ENCODE assay signal across 8 cellular contexts in genomic region chr15:64911317-64912186, GRCh38. TPM values are rescaled to one million over a fixed set of nuclear protein-coding genes. Genes with fewer than 3 reads are reported as not detected.
A peak's percentile ranks its signal among the peaks of the same experiment; 100 is the strongest.
DNase-seq lines count a peak whose midpoint lies in the region; ATAC-seq and TF ChIP-seq lines count a peak whose summit lies in the region.

Gene ANKDD1A, plus strand, starts transcription at chr15:64911902. Its CDS starts 29 bp downstream, at chr15:64911931.

- no peak for ATAC-seq in HG03457 (IDR thresholded peaks at IDR 0.05; ENCODE audit: unreplicated experiment)

- no peak for TF ChIP-seq CTCF in HFF-Myc (IDR thresholded peaks at IDR 0.05; ENCODE audit: low read depth, low read length, missing control alignments)
- TF ChIP-seq CTCF in foreskin fibroblast (IDR thresholded peaks at IDR 0.05; ENCODE audit: low read depth, low read length): no peak
- TF ChIP-seq CTCF in neural cell (IDR thresholded peaks at IDR 0.05; ENCODE audit: poor library complexity, severe bottlenecking): no peak

- no peak within 1 kb of the TSS for H3K27ac ChIP-seq in neural cell (ENCODE audit: low read length)

- no peaks in the 10 kb centered on the region for H3K9me2 ChIP-seq in neural cell (ENCODE audit: insufficient read depth, low read length)

- no peaks in the 10 kb centered on the region for H3K36me3 Mint-ChIP-seq in activated T-helper 1 cell treated with anti-CD3 and anti-CD28 coated beads, Interleukin-12 subunit alpha, Interleukin-12 subunit beta, Interleukin-2, Interleukin-4 antibody, amounts not matched to agents 30 ng/mL and 10 ng/mL and 1 ng/mL, durations not matched to agents 14 hours and 24 hours and 36 hours (ENCODE audit: low read depth)

- TF ChIP-seq EP300 in neural cell (conservative IDR thresholded peaks at IDR 0.05; ENCODE audit: poor library complexity, severe bottlenecking): no peak

- H3K4me2 ChIP-seq in neural cell (ENCODE audit: low read length): peak within 1 kb of the TSS; percentile 28

- H3K4me1 Mint-ChIP-seq in activated T-helper 1 cell treated with anti-CD3 and anti-CD28 coated beads, Interleukin-12 subunit alpha, Interleukin-12 subunit beta, Interleukin-2, Interleukin-4 antibody, amounts not matched to agents 30 ng/mL and 10 ng/mL and 1 ng/mL, durations not matched to agents 14 hours and 24 hours and 36 hours (ENCODE audit: low read depth): peaks cover 20% of the 10 kb centered on the region

- H2AFZ ChIP-seq in neural cell (ENCODE audit: low read depth, low read length): no peak within 1 kb of the TSS

- H3K36me3 ChIP-seq in neural cell (ENCODE audit: insufficient read depth, low read length): no peaks in the 10 kb centered on the region

- peaks cover 21% of the 10 kb centered on the region for H3K27me3 Mint-ChIP-seq in activated T-helper 1 cell treated with anti-CD3 and anti-CD28 coated beads, Interleukin-12 subunit alpha, Interleukin-12 subunit beta, Interleukin-2, Interleukin-4 antibody, amounts not matched to agents 30 ng/mL and 10 ng/mL and 1 ng/mL, durations not matched to agents 14 hours and 24 hours and 36 hours (ENCODE audit: insufficient read depth)

- no peaks in the 10 kb centered on the region for H3K9me3 Mint-ChIP-seq in activated T-helper 1 cell treated with anti-CD3 and anti-CD28 coated beads, Interleukin-12 subunit alpha, Interleukin-12 subunit beta, Interleukin-2, Interleukin-4 antibody, amounts not matched to agents 30 ng/mL and 10 ng/mL and 1 ng/mL, durations not matched to agents 14 hours and 24 hours and 36 hours

- no peaks in the 10 kb centered on the region for H3K79me2 ChIP-seq in neural cell (replicated peaks; ENCODE audit: insufficient read depth, low read length)

- H3F3A ChIP-seq in neural cell (ENCODE audit: insufficient read depth, low read length, poor library complexity, severe bottlenecking): no peaks in the 10 kb centered on the region

- H3K9ac ChIP-seq in neural cell (ENCODE audit: low read length): peak within 1 kb of the TSS; percentile 54

- DNase-seq in G401 (ENCODE audit: low spot score) (peak; percentile 79), HFF-Myc (ENCODE audit: extremely low read depth, low read depth) (no peak), NCI-H446 (lab: John Stamatoyannopoulos, UW) (peak; percentile 27 to 68), foreskin fibroblast (peak; percentile 44 to 82), ureter (ENCODE audit: low spot score) (peak; percentile 75)
- peak; percentile 63 for DNase-seq in activated T-helper 1 cell treated with anti-CD3 and anti-CD28 coated beads, Interleukin-12 subunit alpha, Interleukin-12 subunit beta, Interleukin-2, Interleukin-4 antibody, amounts not matched to agents 30 ng/mL and 10 ng/mL and 1 ng/mL, durations not matched to agents 14 hours and 24 hours and 36 hours (ENCODE audit: low spot score)

- in situ Hi-C loops in G401 (cut with HindIII; ENCODE audit: low sequenced_read_pairs): no loop called here

- H4K20me1 ChIP-seq in neural cell (ENCODE audit: insufficient read depth): no peaks in the 10 kb centered on the region

- H3K27ac Mint-ChIP-seq in activated T-helper 1 cell treated with anti-CD3 and anti-CD28 coated beads, Interleukin-12 subunit alpha, Interleukin-12 subunit beta, Interleukin-2, Interleukin-4 antibody, amounts not matched to agents 30 ng/mL and 10 ng/mL and 1 ng/mL, durations not matched to agents 14 hours and 24 hours and 36 hours: no peak within 1 kb of the TSS

- no peak for TF ChIP-seq RAD21 in neural cell (conservative IDR thresholded peaks at IDR 0.05)

- intact Hi-C loops in activated T-helper 1 cell treated with anti-CD3 and anti-CD28 coated beads, Interleukin-12 subunit alpha, Interleukin-12 subunit beta, Interleukin-2, Interleukin-4 antibody, amounts not matched to agents 30 ng/mL and 10 ng/mL and 1 ng/mL, durations not matched to agents 14 hours and 24 hours and 36 hours (cut with micrococcal nuclease): loop anchor here (1.0 to 2.0 kb wide), 2 partner anchors 8 to 17 kb away; no protein-coding TSS in a partner anchor

- peak within 1 kb of the TSS; percentile 53 for H3K4me3 ChIP-seq in HFF-Myc (replicated peaks; ENCODE audit: low read depth, low read length)
- peak within 1 kb of the TSS; percentile 53 to 63 for H3K4me3 ChIP-seq in foreskin fibroblast (ENCODE audit: low read depth in 1 of 2, low read length in 2 of 2)
- H3K4me3 ChIP-seq in neural cell (ENCODE audit: low read length): peak within 1 kb of the TSS; percentile 68

- peaks cover 4% of the 10 kb centered on the region for H3K27me3 ChIP-seq in neural cell (ENCODE audit: insufficient read depth, low read depth, low read length)

- no peaks in the 10 kb centered on the region for H3K9me3 ChIP-seq in neural cell (ENCODE audit: low read length)

- peak within 1 kb of the TSS; percentile 81 for H3K4me3 Mint-ChIP-seq in activated T-helper 1 cell treated with anti-CD3 and anti-CD28 coated beads, Interleukin-12 subunit alpha, Interleukin-12 subunit beta, Interleukin-2, Interleukin-4 antibody, amounts not matched to agents 30 ng/mL and 10 ng/mL and 1 ng/mL, durations not matched to agents 14 hours and 24 hours and 36 hours

TF ChIP-seq in neural cell, 6 proteins besides CTCF, POLR2A, EP300 and RAD21:
- TF ChIP-seq REST (IDR thresholded peaks at IDR 0.05; ENCODE audit: borderline replicate concordance): no peak
- TF ChIP-seq EZH2 (IDR thresholded peaks at IDR 0.05; ENCODE audit: borderline replicate concordance, insufficient read depth, low read length, poor library complexity, severe bottlenecking): no peak
- peak; percentile 23 for TF ChIP-seq POLR2AphosphoS5 (IDR thresholded peaks at IDR 0.05)

RNA-seq across cellular contexts. Expression of gene ANKDD1A, which starts in this region (rescaled TPM):
- 0.92 and 0.95 TPM in 2 replicates for total RNA-seq in G401 (2014; rRNA removed; shearing (Covaris generic))
- 0.93 and 1.3 TPM in 2 replicates for total RNA-seq in activated T-helper 1 cell treated with anti-CD3 and anti-CD28 coated beads, Interleukin-12 subunit alpha, Interleukin-12 subunit beta, Interleukin-2, Interleukin-4 antibody, amounts not matched to agents 30 ng/mL and 10 ng/mL and 1 ng/mL, durations not matched to agents 14 hours and 24 hours and 36 hours
- polyA plus RNA-seq in neural cell: 7.0 and 7.2 TPM in 2 replicates
- 1.9 and 3.2 TPM in 2 replicates for polyA minus RNA-seq in neural cell
- total RNA-seq in ureter: 31.4 TPM

Comparison
In these comparisons a context has a peak if more than half of its experiments do, and no peak if none do; other contexts are left out.
1. RNA of gene ANKDD1A (total RNA-seq): 31.4 TPM in ureter (single experiment); 0.93 to 1.3 TPM in activated T-helper 1 cell treated with anti-CD3 and anti-CD28 coated beads, Interleukin-12 subunit alpha, Interleukin-12 subunit beta, Interleukin-2, Interleukin-4 antibody, amounts not matched to agents 30 ng/mL and 10 ng/mL and 1 ng/mL, durations not matched to agents 14 hours and 24 hours and 36 hours and 0.92 to 0.95 TPM in G401; every median in the first group is over 10 times any median in the second.
2. Peak in DNase-seq in G401; RNA of the gene not detected or under 1 TPM.
3. Peak in every context shown above with its lines, with median percentiles within 50 percentile points of each other: H3K4me3 ChIP-seq.